9 cellular contexts compared by ENCODE assay signal in the genomic region with DNA sequence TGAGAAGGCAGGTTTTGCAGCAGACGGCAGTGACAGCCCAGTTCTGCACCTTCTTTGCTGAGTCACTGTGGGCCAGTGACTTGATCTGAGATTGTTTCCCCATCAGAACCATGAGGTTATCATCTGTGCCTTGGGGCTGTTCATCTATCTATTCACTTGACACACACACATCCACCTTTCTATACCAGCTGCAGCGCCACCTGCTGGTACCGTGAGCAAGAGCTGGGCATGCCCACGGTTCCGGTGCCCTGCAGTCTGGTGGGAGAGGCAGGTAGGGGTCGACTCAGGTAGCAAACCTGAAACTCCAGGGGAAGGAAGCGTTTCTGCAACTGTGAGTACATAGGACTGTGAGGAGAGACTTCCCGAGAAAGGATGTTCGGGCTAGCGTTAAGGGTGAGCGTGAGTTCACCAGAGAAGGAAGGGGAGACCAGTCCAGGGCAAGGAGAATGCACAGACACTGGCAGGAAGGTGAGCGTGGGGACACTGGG. TPM values are rescaled to one million over a fixed set of nuclear protein-coding genes. Genes with fewer than 3 reads are reported as not detected.
A peak's percentile ranks its signal among the peaks of the same experiment; 100 is the strongest.
DNase-seq lines count a peak whose midpoint lies in the region; ATAC-seq, FAIRE-seq and TF ChIP-seq lines count a peak whose summit lies in the region.
"Had no signal": no experiment of that assay in that cellular context is flagged by ENCODE, and none has a peak within 500 bp of the region (broad histone marks: within the 10 kb centered on the region; RNA-seq: fewer than 3 reads in every experiment).

No MANE protein-coding gene starts in this region.

- no peaks in the 10 kb centered on the region for H3K27me3 Mint-ChIP-seq in activated T-helper 2 cell treated with anti-CD3 and anti-CD28 coated beads, Interferon-gamma antibody, Interleukin-2, Interleukin-4, amounts not matched to agents 10 μg/mL and 5 μg/mL and 100 μg/mL, durations not matched to agents 14 hours and 24 hours and 36 hours (ENCODE audit: low read depth)

- DNase-seq in A673 (ENCODE audit: low spot score) (peak; percentile 78), GM18507 (ENCODE audit: extremely low spot score, insufficient read length, low read depth) (no peak), Panc1 (ENCODE audit: low read depth, low spot score) (no peak), posterior cingulate gyrus (peak in 8 of 10 donors; percentile 44 to 95 (median 72))
- DNase-seq in activated T-helper 2 cell treated with anti-CD3 and anti-CD28 coated beads, Interferon-gamma antibody, Interleukin-2, Interleukin-4, amounts not matched to agents 10 μg/mL and 5 μg/mL and 100 μg/mL, durations not matched to agents 14 hours and 24 hours and 36 hours (ENCODE audit: low spot score): peak; percentile 46

- no peaks in the 10 kb centered on the region for H3K9me3 Mint-ChIP-seq in activated T-helper 2 cell treated with anti-CD3 and anti-CD28 coated beads, Interferon-gamma antibody, Interleukin-2, Interleukin-4, amounts not matched to agents 10 μg/mL and 5 μg/mL and 100 μg/mL, durations not matched to agents 14 hours and 24 hours and 36 hours

- no peak overlapping the region for H3K4me3 Mint-ChIP-seq in activated T-helper 2 cell treated with anti-CD3 and anti-CD28 coated beads, Interferon-gamma antibody, Interleukin-2, Interleukin-4, amounts not matched to agents 10 μg/mL and 5 μg/mL and 100 μg/mL, durations not matched to agents 14 hours and 24 hours and 36 hours (ENCODE audit: low read depth)

- intact Hi-C loops in A673 (cut with micrococcal nuclease; ENCODE audit: unreplicated experiment) (no loop called here), Panc1 (cut with micrococcal nuclease; ENCODE audit: unreplicated experiment) (no loop called here), posterior cingulate gyrus (cut with DNase I) (no loop called here)
- intact Hi-C loops in activated T-helper 2 cell treated with anti-CD3 and anti-CD28 coated beads, Interferon-gamma antibody, Interleukin-2, Interleukin-4, amounts not matched to agents 10 μg/mL and 5 μg/mL and 100 μg/mL, durations not matched to agents 14 hours and 24 hours and 36 hours (cut with micrococcal nuclease): no loop called here

- no peaks in the 10 kb centered on the region for H3K4me1 Mint-ChIP-seq in activated T-helper 2 cell treated with anti-CD3 and anti-CD28 coated beads, Interferon-gamma antibody, Interleukin-2, Interleukin-4, amounts not matched to agents 10 μg/mL and 5 μg/mL and 100 μg/mL, durations not matched to agents 14 hours and 24 hours and 36 hours (ENCODE audit: low read depth)

- in situ Hi-C loops in Panc1 (cut with HindIII; ENCODE audit: low pct_unique_long_range_greater_than_20kb, low sequenced_read_pairs): no loop called here

- H3K4me3 ChIP-seq in A673 (ENCODE audit: low read depth, low read length, poor library complexity, severe bottlenecking) (no peak overlapping the region), Panc1 (ENCODE audit: low read depth in 2 of 2, low read length in 2 of 2) (no peak overlapping the region), gastroesophageal sphincter (no peak overlapping the region)

- TF ChIP-seq POLR2A in gastroesophageal sphincter (IDR thresholded peaks at IDR 0.05): no peak

- CTCF ChIA-PET in A673 (lab: Charles Lee) (interaction anchor here (0.6 to 1.9 kb wide), 4 partner anchors 8 to 409 kb away, joined by 3 to 21 read pairs (median 8); no protein-coding TSS in a partner anchor), Panc1 (lab: Charles Lee) (interaction anchor here (0.6 kb wide), 1 partner anchor 9 kb away, joined by 3 read pairs; no protein-coding TSS in a partner anchor)

- no peaks in the 10 kb centered on the region for H3K27me3 ChIP-seq in A673 (replicated peaks; ENCODE audit: insufficient read depth, low read depth, low read length, poor library complexity)
- no peaks in the 10 kb centered on the region for H3K27me3 ChIP-seq in Panc1 (ENCODE audit: control insufficient read depth, insufficient read depth, low read length)
- H3K27me3 ChIP-seq in gastroesophageal sphincter: no peaks in the 10 kb centered on the region

- POLR2A ChIA-PET in A673 (lab: Charles Lee; ENCODE audit: low non-redundant PET) (interaction anchor here (0.6 kb wide), 1 partner anchor 305 kb away, joined by 4 read pairs; no protein-coding TSS in a partner anchor), Panc1 (lab: Charles Lee) (no interaction called here)

- FAIRE-seq in GM18507 (lab: Jason Lieb, UNC): peak; percentile 67

- peak; percentile 96 for TF ChIP-seq CTCF in A673 (conservative IDR thresholded peaks at IDR 0.05; ENCODE audit: low read depth, low read length)
- peak; percentile 85 for TF ChIP-seq CTCF in Panc1 (IDR thresholded peaks at IDR 0.05)
- TF ChIP-seq CTCF in gastroesophageal sphincter (IDR thresholded peaks at IDR 0.05): peak in 3 of 4 experiments; percentile 65 to 73 (median 70)

- H3K9me3 ChIP-seq in A673 (ENCODE audit: low read depth, low read length, poor library complexity, severe bottlenecking) (no peaks in the 10 kb centered on the region), Panc1 (ENCODE audit: control insufficient read depth, insufficient read depth, low read depth, low read length) (no peaks in the 10 kb centered on the region), gastroesophageal sphincter (no peaks in the 10 kb centered on the region)

- H3K36me3 Mint-ChIP-seq in activated T-helper 2 cell treated with anti-CD3 and anti-CD28 coated beads, Interferon-gamma antibody, Interleukin-2, Interleukin-4, amounts not matched to agents 10 μg/mL and 5 μg/mL and 100 μg/mL, durations not matched to agents 14 hours and 24 hours and 36 hours (ENCODE audit: low read depth): peaks cover 63% of the 10 kb centered on the region

- H3K27ac Mint-ChIP-seq in activated T-helper 2 cell treated with anti-CD3 and anti-CD28 coated beads, Interferon-gamma antibody, Interleukin-2, Interleukin-4, amounts not matched to agents 10 μg/mL and 5 μg/mL and 100 μg/mL, durations not matched to agents 14 hours and 24 hours and 36 hours: no peak overlapping the region

- H3K36me3 ChIP-seq in A673 (ENCODE audit: insufficient read depth, low read length, poor library complexity, severe bottlenecking): peaks cover 79% of the 10 kb centered on the region
- H3K36me3 ChIP-seq in Panc1 (ENCODE audit: control insufficient read depth, insufficient read depth, low read length): no peaks in the 10 kb centered on the region; the same call in 1 of the 2 replicates
- H3K36me3 ChIP-seq in gastroesophageal sphincter: peaks cover 0 to 77% of the 10 kb centered on the region in 2 donors

- WGBS in gastroesophageal sphincter (ENCODE audit: low coverage in 1 of 2), 2 donors: 59 to 63% methylated on average over 2 to 3 of the region's 12 CpGs

- peaks cover 25% of the 10 kb centered on the region for H3K4me1 ChIP-seq in A673 (ENCODE audit: insufficient read depth, low read length, poor library complexity, severe bottlenecking)
- H3K4me1 ChIP-seq in Panc1 (ENCODE audit: control insufficient read depth, insufficient read depth, low read length): no peaks in the 10 kb centered on the region
- H3K4me1 ChIP-seq in gastroesophageal sphincter: peaks cover 0 to 16% (median 0%) of the 10 kb centered on the region in 3 donors

- ATAC-seq in Panc1 (peak; percentile 59; the same call in 1 of the 2 replicates), gastroesophageal sphincter (no peak), GM19467 (IDR thresholded peaks at IDR 0.05; ENCODE audit: unreplicated experiment) (no peak), HG02610 (IDR thresholded peaks at IDR 0.05; ENCODE audit: unreplicated experiment) (no peak)

- TF ChIP-seq EP300 in gastroesophageal sphincter (IDR thresholded peaks at IDR 0.05): no peak

- BruUV-seq in A673 (replicated peaks; lab: Mats Ljungman, UMichigan): no TSS peak
- BruUV-seq in Panc1 (replicated peaks; lab: Mats Ljungman, UMichigan): no TSS peak

- H3K27ac ChIP-seq in A673 (ENCODE audit: low read depth, low read length, poor library complexity, severe bottlenecking): no peak overlapping the region
- H3K27ac ChIP-seq in Panc1 (ENCODE audit: low read length): no peak overlapping the region
- H3K27ac ChIP-seq in gastroesophageal sphincter: no peak overlapping the region

RNA-seq across cellular contexts. Expression of gene LIN7B, which starts 7.5 kb away (rescaled TPM):
- 19.9 and 24.3 TPM in 2 replicates for total RNA-seq in A673 (2021)
- total RNA-seq in Panc1 (2021; ENCODE audit: unreplicated experiment): 6.4 TPM
- polyA plus RNA-seq in Panc1 (2012; ENCODE audit: insufficient read length): 12.9 TPM
- 5.9 and 7.7 TPM in 2 replicates for total RNA-seq in activated T-helper 2 cell treated with anti-CD3 and anti-CD28 coated beads, Interferon-gamma antibody, Interleukin-2, Interleukin-4, amounts not matched to agents 10 μg/mL and 5 μg/mL and 100 μg/mL, durations not matched to agents 14 hours and 24 hours and 36 hours
- total RNA-seq in gastroesophageal sphincter: 10 to 100 TPM in 3 of 4 donors, 1 to 10 TPM in 1; 6.5 to 19.8 (median 13.2) TPM

RNA-seq across cellular contexts. Expression of gene C19orf73, which starts 12.3 kb away (rescaled TPM):
- total RNA-seq in A673 (2021) (1.7 and 2.6 TPM in 2 replicates), Panc1 (2021; ENCODE audit: unreplicated experiment) (1.4 TPM), gastroesophageal sphincter (1 to 10 TPM in 1 of 4 donors, not detected in 3; 1.8 TPM)
- 1.4 TPM for polyA plus RNA-seq in Panc1 (2012; ENCODE audit: insufficient read length)
- total RNA-seq in activated T-helper 2 cell treated with anti-CD3 and anti-CD28 coated beads, Interferon-gamma antibody, Interleukin-2, Interleukin-4, amounts not matched to agents 10 μg/mL and 5 μg/mL and 100 μg/mL, durations not matched to agents 14 hours and 24 hours and 36 hours: 1.7 and 2.3 TPM in 2 replicates

RNA-seq across cellular contexts. Expression of gene PPFIA3, which starts 12.7 kb away (rescaled TPM):
- total RNA-seq in A673 (2021) (33.1 and 33.6 TPM in 2 replicates), Panc1 (2021; ENCODE audit: unreplicated experiment) (21.7 TPM), gastroesophageal sphincter (1 to 10 TPM; 3.6 to 7.6 (median 5.0) TPM)
- polyA plus RNA-seq in Panc1 (2012; ENCODE audit: insufficient read length): 22.2 TPM
- 3.6 and 5.0 TPM in 2 replicates for total RNA-seq in activated T-helper 2 cell treated with anti-CD3 and anti-CD28 coated beads, Interferon-gamma antibody, Interleukin-2, Interleukin-4, amounts not matched to agents 10 μg/mL and 5 μg/mL and 100 μg/mL, durations not matched to agents 14 hours and 24 hours and 36 hours

RNA-seq across cellular contexts. Expression of gene SNRNP70, which starts 21.4 kb away (rescaled TPM):
- total RNA-seq in A673 (2021): 291 and 295 TPM in 2 replicates
- total RNA-seq in Panc1 (2021; ENCODE audit: unreplicated experiment): 180 TPM
- polyA plus RNA-seq in Panc1 (2012; ENCODE audit: insufficient read length): 291 TPM
- 259 and 279 TPM in 2 replicates for total RNA-seq in activated T-helper 2 cell treated with anti-CD3 and anti-CD28 coated beads, Interferon-gamma antibody, Interleukin-2, Interleukin-4, amounts not matched to agents 10 μg/mL and 5 μg/mL and 100 μg/mL, durations not matched to agents 14 hours and 24 hours and 36 hours
- total RNA-seq in gastroesophageal sphincter: 100 to 1,000 TPM in 3 of 4 donors, 10 to 100 TPM in 1; 77.4 to 323 (median 192) TPM

RNA-seq across cellular contexts. Expression of gene KCNA7, which starts 34.2 kb away (rescaled TPM):
- total RNA-seq in A673 (2021) (not detected in 2 replicates), Panc1 (2021; ENCODE audit: unreplicated experiment) (0.03 TPM), gastroesophageal sphincter (not detected)
- polyA plus RNA-seq in Panc1 (2012; ENCODE audit: insufficient read length): 0.13 TPM
- not detected in 2 replicates for total RNA-seq in activated T-helper 2 cell treated with anti-CD3 and anti-CD28 coated beads, Interferon-gamma antibody, Interleukin-2, Interleukin-4, amounts not matched to agents 10 μg/mL and 5 μg/mL and 100 μg/mL, durations not matched to agents 14 hours and 24 hours and 36 hours
- total RNA-seq: pulmonary artery endothelial cell had no signal

Comparison
In these comparisons a context has a peak if more than half of its experiments do, and no peak if none do; other contexts are left out.
1. DNase-seq: peak in A673 (single experiment), activated T-helper 2 cell treated with anti-CD3 and anti-CD28 coated beads, Interferon-gamma antibody, Interleukin-2, Interleukin-4, amounts not matched to agents 10 μg/mL and 5 μg/mL and 100 μg/mL, durations not matched to agents 14 hours and 24 hours and 36 hours (single experiment) and posterior cingulate gyrus (8 of 10); none in GM18507 (single experiment) and Panc1 (single experiment).
2. Peak in every context shown above with its lines, with median percentiles within 50 percentile points of each other: CTCF ChIP-seq.